Comparison of ENCODE assay signal across 19 cellular contexts in the genomic region with DNA sequence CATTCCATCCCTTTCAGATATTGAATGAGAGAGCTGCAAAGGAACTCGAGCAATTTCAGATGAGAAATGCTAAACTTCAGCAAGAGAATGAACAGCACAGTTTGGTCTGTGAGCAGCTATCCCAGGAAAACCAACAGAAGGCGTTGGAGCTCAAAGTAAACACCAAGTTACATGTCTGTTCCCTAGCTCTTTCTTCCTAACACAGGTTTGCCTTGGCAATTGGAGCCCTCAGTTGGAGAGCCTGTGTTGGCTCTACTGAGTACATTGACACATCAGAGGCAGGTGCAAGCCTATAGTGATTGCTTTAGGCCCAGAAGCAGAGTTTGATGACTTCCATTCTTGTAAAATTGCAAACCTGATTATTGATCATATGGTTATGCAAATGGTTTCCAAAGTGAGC.
"Had no signal": no experiment of that assay in that cellular context is flagged by ENCODE, and none has a peak within 500 bp of the region (broad histone marks: within the 10 kb centered on the region; RNA-seq: fewer than 3 reads in every experiment).

No MANE protein-coding gene starts in this region.

- H3K4me3 ChIP-seq: heart left ventricle, lung, psoas muscle, right lobe of liver, tibial artery, upper lobe of left lung, uterus had no signal

- H3K4me3 Mint-ChIP-seq: natural killer cell treated with Interleukin-12 subunit alpha and Interleukin-12 subunit beta and Interleukin-15 and Interleukin-18, amount 100 ng/mL, for 72 hours; stimulated activated memory B cell treated with anti-CD40 and anti-IgM and Interleukin-4, amounts not matched to agents 10 μg/mL and 1 μg/mL and 100 μg/mL, for 72 hours; stimulated activated naive CD8-positive, alpha-beta T cell treated with anti-CD3 and anti-CD28 coated beads, Interleukin-15, Interleukin-2, amounts not matched to agents 100 ng/mL and 50 ng/mL, for 24 hours had no signal

- H3K9me3 Mint-ChIP-seq: natural killer cell treated with Interleukin-12 subunit alpha and Interleukin-12 subunit beta and Interleukin-15 and Interleukin-18, amount 100 ng/mL, for 72 hours; stimulated activated naive CD8-positive, alpha-beta T cell treated with anti-CD3 and anti-CD28 coated beads, Interleukin-15, Interleukin-2, amounts not matched to agents 100 ng/mL and 50 ng/mL, for 24 hours had no signal

- H3K27ac Mint-ChIP-seq: natural killer cell treated with Interleukin-12 subunit alpha and Interleukin-12 subunit beta and Interleukin-15 and Interleukin-18, amount 100 ng/mL, for 72 hours; stimulated activated memory B cell treated with anti-CD40 and anti-IgM and Interleukin-4, amounts not matched to agents 10 μg/mL and 1 μg/mL and 100 μg/mL, for 72 hours; stimulated activated naive CD8-positive, alpha-beta T cell treated with anti-CD3 and anti-CD28 coated beads, Interleukin-15, Interleukin-2, amounts not matched to agents 100 ng/mL and 50 ng/mL, for 24 hours had no signal

- H3K27me3 ChIP-seq: right lobe of liver, tibial artery, upper lobe of left lung, uterus had no signal

- ATAC-seq: heart left ventricle; left colon; left ventricle myocardium superior; natural killer cell treated with Interleukin-12 subunit alpha and Interleukin-12 subunit beta and Interleukin-15 and Interleukin-18, amount 100 ng/mL, for 72 hours; psoas muscle; right lobe of liver; stimulated activated memory B cell treated with anti-CD40 and anti-IgM and Interleukin-4, amounts not matched to agents 10 μg/mL and 1 μg/mL and 100 μg/mL, for 72 hours had no signal

- H3K36me3 Mint-ChIP-seq: natural killer cell treated with Interleukin-12 subunit alpha and Interleukin-12 subunit beta and Interleukin-15 and Interleukin-18, amount 100 ng/mL, for 72 hours; stimulated activated memory B cell treated with anti-CD40 and anti-IgM and Interleukin-4, amounts not matched to agents 10 μg/mL and 1 μg/mL and 100 μg/mL, for 72 hours had no signal

- H3K36me3 ChIP-seq: right lobe of liver, upper lobe of left lung, uterus had no signal

- H3K4me1 Mint-ChIP-seq: stimulated activated memory B cell treated with anti-CD40 and anti-IgM and Interleukin-4, amounts not matched to agents 10 μg/mL and 1 μg/mL and 100 μg/mL, for 72 hours had no signal

- DNase-seq: effector CD8-positive, alpha-beta T cell; foreskin melanocyte; heart left ventricle; left colon; left ventricle myocardium superior; mesenchymal stem cell; midbrain; psoas muscle; retina; right lobe of liver; stimulated activated CD4-positive, alpha-beta T cell treated with anti-CD3 and anti-CD28 coated beads, Interleukin-4, amount 100 ng/mL, for 1 hour; stimulated activated CD8-positive, alpha-beta memory T cell treated with anti-CD3 and anti-CD28 coated beads, Interleukin-4, amount 100 ng/mL, for 48 hours; tibial artery; upper lobe of left lung; uterus had no signal
